ENCODE assay signal across 8 cellular contexts in the genomic region with DNA sequence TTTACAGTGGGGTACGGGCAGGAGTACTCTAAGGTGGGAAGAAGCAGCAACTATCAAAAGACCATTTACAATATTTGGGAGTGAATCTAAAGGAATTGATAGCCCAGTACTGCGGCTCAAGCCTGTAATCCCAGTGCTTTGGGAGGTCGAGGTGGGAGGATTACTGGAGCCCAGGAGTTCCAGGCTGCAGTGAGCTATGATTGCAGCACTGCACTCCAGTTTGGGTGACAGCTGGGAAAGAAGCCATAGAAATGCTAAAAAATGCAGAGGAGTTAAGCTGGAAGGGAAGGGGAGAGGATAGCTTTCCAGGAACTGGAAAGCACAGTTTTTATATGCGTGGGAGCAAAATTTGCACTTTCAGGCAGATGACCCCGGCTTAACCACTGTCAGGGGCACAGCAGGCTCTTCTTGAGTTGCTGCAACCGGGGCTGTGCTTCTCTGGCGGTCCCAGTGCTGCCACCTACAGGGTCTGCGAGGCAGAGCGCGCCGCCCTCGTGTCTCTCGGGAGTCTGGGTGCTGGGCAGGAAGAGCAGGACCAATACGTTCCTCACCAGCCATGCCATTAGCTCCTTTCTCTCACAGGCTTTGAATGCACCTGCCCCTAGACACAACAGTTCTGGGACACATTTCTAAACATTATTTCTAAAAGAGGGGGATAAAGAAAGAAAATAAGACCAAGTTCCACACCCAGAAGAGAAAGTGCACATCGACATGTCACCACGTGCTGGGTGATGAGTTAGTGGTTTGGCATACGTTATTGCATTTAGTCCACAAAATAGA. TPM values are rescaled to one million over a fixed set of nuclear protein-coding genes. Genes with fewer than 3 reads are reported as not detected.
DNase-seq lines count a peak whose midpoint lies in the region; ATAC-seq and TF ChIP-seq lines count a peak whose summit lies in the region.

No MANE protein-coding gene starts in this region.

- H3K27ac Mint-ChIP-seq in activated T-cell treated with anti-CD3 and anti-CD28 coated beads, Interleukin-2, amount 50 U/mL, for 72 hours = no peak overlapping the region

- POLR2A ChIA-PET in Panc1 (lab: Charles Lee) = no interaction called here

- in situ Hi-C loops in KBM-7 (cut with MboI; ENCODE audit: low pct_unique_long_range_greater_than_20kb, low sequenced_read_pairs) (no loop called here), Panc1 (cut with HindIII; ENCODE audit: low pct_unique_long_range_greater_than_20kb, low sequenced_read_pairs) (no loop called here)

- no peaks in the 10 kb centered on the region for H3K9me3 Mint-ChIP-seq in activated T-cell treated with anti-CD3 and anti-CD28 coated beads, Interleukin-2, amount 50 U/mL, for 72 hours

- H3K27me3 Mint-ChIP-seq in activated T-cell treated with anti-CD3 and anti-CD28 coated beads, Interleukin-2, amount 50 U/mL, for 72 hours (ENCODE audit: low read depth) = peaks cover 69% of the 10 kb centered on the region

- H3K4me1 Mint-ChIP-seq in activated T-cell treated with anti-CD3 and anti-CD28 coated beads, Interleukin-2, amount 50 U/mL, for 72 hours (ENCODE audit: low read depth) = peaks cover 10% of the 10 kb centered on the region

- peak; percentile 99 for ATAC-seq in DND-41 (ENCODE audit: insufficient read depth, low read depth)
- ATAC-seq in GM21619 (IDR thresholded peaks at IDR 0.05; ENCODE audit: unreplicated experiment) = peak; percentile 98
- peak; percentile 98 for ATAC-seq in Panc1
- ATAC-seq in activated T-cell treated with anti-CD3 and anti-CD28 coated beads, Interleukin-2, amount 50 U/mL, for 72 hours (replicated peaks in 1 of 2) = peak; percentile 83 to 90

- CTCF ChIA-PET in Panc1 (lab: Charles Lee) = no interaction called here

- H3K4me1 ChIP-seq in DND-41 (ENCODE audit: insufficient read depth, low read length) = peaks cover 6% of the 10 kb centered on the region; the same call in 1 of the 2 replicates
- H3K4me1 ChIP-seq in Panc1 (ENCODE audit: control insufficient read depth, insufficient read depth, low read length) = no peaks in the 10 kb centered on the region
- H3K4me1 ChIP-seq in fibroblast of lung (ENCODE audit: control insufficient read depth, extremely low read depth, insufficient read depth, low read length) = peaks cover 6% of the 10 kb centered on the region
- H3K4me1 ChIP-seq in stomach = peaks cover 5 to 27% (median 10%) of the 10 kb centered on the region in 4 donors

- no peaks in the 10 kb centered on the region for H3K36me3 ChIP-seq in DND-41 (ENCODE audit: insufficient read depth, low read length)
- H3K36me3 ChIP-seq in Panc1 (ENCODE audit: control insufficient read depth, insufficient read depth, low read length) = no peaks in the 10 kb centered on the region
- no peaks in the 10 kb centered on the region for H3K36me3 ChIP-seq in fibroblast of lung (ENCODE audit: control insufficient read depth, insufficient read depth, low read length)
- no peaks in the 10 kb centered on the region for H3K36me3 ChIP-seq in stomach

- H3K4me3 ChIP-seq in DND-41 (ENCODE audit: low read depth in 1 of 2, low read length in 2 of 2) (no peak overlapping the region), Panc1 (ENCODE audit: low read depth in 2 of 2, low read length in 2 of 2) (no peak overlapping the region), fibroblast of lung (replicated peaks in 1 of 4; ENCODE audit: control extremely low read depth in 1 of 4, insufficient read depth in 1 of 4, low read depth in 3 of 4, low read length in 4 of 4) (no peak overlapping the region), stomach (no peak overlapping the region)

- H3K9me3 ChIP-seq in DND-41 (ENCODE audit: insufficient read depth, low read length, severe bottlenecking) (no peaks in the 10 kb centered on the region), Panc1 (ENCODE audit: control insufficient read depth, insufficient read depth, low read depth, low read length) (no peaks in the 10 kb centered on the region), fibroblast of lung (ENCODE audit: control insufficient read depth, insufficient read depth, low read depth, low read length) (no peaks in the 10 kb centered on the region), stomach (no peaks in the 10 kb centered on the region)

- TF ChIP-seq EP300 in stomach (IDR thresholded peaks at IDR 0.05) = no peak

- peaks cover 0 to 2% of the 10 kb centered on the region in 2 donors for H3K36me3 Mint-ChIP-seq in activated T-cell treated with anti-CD3 and anti-CD28 coated beads, Interleukin-2, amount 50 U/mL, for 72 hours (ENCODE audit: insufficient read depth in 2 of 2)

- TF ChIP-seq POLR2A in stomach (IDR thresholded peaks at IDR 0.05) = no peak

- 19 to 24% (median 20%) methylated on average over 17 of the region's 17 CpGs for WGBS in stomach, 5 donors

- TF ChIP-seq CTCF in DND-41 (IDR thresholded peaks at IDR 0.05; ENCODE audit: borderline replicate concordance, extremely low read depth, low read length, poor library complexity, severe bottlenecking) (peak; percentile 88), Panc1 (IDR thresholded peaks at IDR 0.05) (peak; percentile 97), fibroblast of lung (conservative IDR thresholded peaks at IDR 0.05 in 1 of 2, IDR thresholded peaks at IDR 0.05 in 1 of 2; ENCODE audit: low read depth in 1 of 2, low read length in 2 of 2) (peak; percentile 90 to 95), stomach (IDR thresholded peaks at IDR 0.05) (peak in 5 of 7 experiments; percentile 82 to 91 (median 84))

- DNase-seq in DND-41 = peak; percentile 79
- peak; percentile 83 for DNase-seq in KBM-7
- DNase-seq in Panc1 (ENCODE audit: low read depth, low spot score) = peak; percentile 33
- peak; percentile 74 to 80 for DNase-seq in activated T-cell treated with anti-CD3 and anti-CD28 coated beads, Interleukin-2, amount 50 U/mL, for 72 hours
- peak; percentile 76 to 78 for DNase-seq in fibroblast of lung (ENCODE audit: low read depth in 2 of 2)
- peak; percentile 32 for DNase-seq in non-pigmented ciliary epithelial cell (ENCODE audit: low read depth)
- DNase-seq in stomach = peak; percentile 90

- peak overlapping the region; percentile 29; the same call in 1 of the 2 replicates for H3K4me2 ChIP-seq in DND-41 (ENCODE audit: insufficient read depth, low read length)
- peak overlapping the region; percentile 13 for H3K4me2 ChIP-seq in fibroblast of lung (ENCODE audit: extremely low read depth, insufficient read depth, low read length)

- H3K79me2 ChIP-seq in DND-41 (ENCODE audit: insufficient read depth, low read length) (no peaks in the 10 kb centered on the region), fibroblast of lung (ENCODE audit: control insufficient read depth, insufficient read depth, low read length) (no peaks in the 10 kb centered on the region)

- peak overlapping the region; percentile 53 for H2AFZ ChIP-seq in DND-41 (ENCODE audit: low read depth, low read length)
- no peak overlapping the region for H2AFZ ChIP-seq in fibroblast of lung (ENCODE audit: low read length)

- H3K27ac ChIP-seq in DND-41 (ENCODE audit: low read length) = no peak overlapping the region
- H3K27ac ChIP-seq in Panc1 (ENCODE audit: low read length) = no peak overlapping the region
- no peak overlapping the region for H3K27ac ChIP-seq in fibroblast of lung (ENCODE audit: insufficient read depth, low read length)
- no peak overlapping the region for H3K27ac ChIP-seq in stomach

- H4K20me1 ChIP-seq in DND-41 (ENCODE audit: insufficient read depth, low read length) = no peaks in the 10 kb centered on the region
- H4K20me1 ChIP-seq in fibroblast of lung (ENCODE audit: control insufficient read depth, extremely low read depth, insufficient read depth, low read length) = no peaks in the 10 kb centered on the region

- H3K27me3 ChIP-seq in DND-41 (ENCODE audit: insufficient read depth, low read length, poor library complexity) = peaks cover 4% of the 10 kb centered on the region
- peaks cover 36% of the 10 kb centered on the region for H3K27me3 ChIP-seq in Panc1 (ENCODE audit: control insufficient read depth, insufficient read depth, low read length)
- no peaks in the 10 kb centered on the region for H3K27me3 ChIP-seq in fibroblast of lung (ENCODE audit: control insufficient read depth, insufficient read depth, low read length)
- no peaks in the 10 kb centered on the region for H3K27me3 ChIP-seq in stomach

- H3K9ac ChIP-seq in DND-41 (ENCODE audit: low read depth, low read length) (no peak overlapping the region), fibroblast of lung (ENCODE audit: insufficient read depth, low read length) (no peak overlapping the region)

- H3K4me3 Mint-ChIP-seq in activated T-cell treated with anti-CD3 and anti-CD28 coated beads, Interleukin-2, amount 50 U/mL, for 72 hours = peak overlapping the region; percentile 56 to 66

- intact Hi-C loops in Panc1 (cut with micrococcal nuclease; ENCODE audit: unreplicated experiment) = loop anchor here (10.0 kb wide), 2 partner anchors 440 to 710 kb away; no protein-coding TSS in a partner anchor
- intact Hi-C loops in stomach (cut with DNase I; ENCODE audit: low total_unique reads) = loop anchor here (10.0 kb wide), 1 partner anchor 140 kb away; no protein-coding TSS in a partner anchor

- BruUV-seq in Panc1 (replicated peaks; lab: Mats Ljungman, UMichigan) = no TSS peak

RNA-seq across cellular contexts. Expression of a gene that starts 10.1 kb away (rescaled TPM):
- not detected for total RNA-seq in Panc1 (2021; ENCODE audit: unreplicated experiment)
- polyA plus RNA-seq in Panc1 (2012; ENCODE audit: insufficient read length) = not detected
- total RNA-seq in activated T-cell treated with anti-CD3 and anti-CD28 coated beads, Interleukin-2, amount 50 U/mL, for 72 hours = under 1 TPM in 1 of 2 donors, not detected in 1; 0.35 TPM
- 12.2 and 28.2 TPM in 2 replicates for total RNA-seq in fibroblast of lung
- polyA plus RNA-seq in fibroblast of lung = 9.8 and 15.9 TPM in 2 replicates
- polyA plus RNA-seq in fibroblast of lung (2012) = 11.0 and 16.0 TPM in 2 replicates
- polyA minus RNA-seq in fibroblast of lung (ENCODE audit: low replicate concordance) = 7.3 and 11.3 TPM in 2 replicates
- 1 to 10 TPM in 4 of 5 donors, not detected in 1; 4.6 to 9.5 (median 6.6) TPM for total RNA-seq in stomach
- 1 to 10 TPM; 1.9 to 3.4 (median 2.2) TPM for polyA plus RNA-seq in stomach

Comparison
In these comparisons a context has a peak if more than half of its experiments do, and no peak if none do; other contexts are left out.
1. DNase-seq: peak in every context shown above with its lines; median percentile 90 in stomach; 83 in KBM-7; 79 in DND-41; 77 in activated T-cell treated with anti-CD3 and anti-CD28 coated beads, Interleukin-2, amount 50 U/mL, for 72 hours; 77 in fibroblast of lung; 33 in Panc1; 32 in non-pigmented ciliary epithelial cell.